10 cellular contexts compared by ENCODE assay signal in the genomic region with DNA sequence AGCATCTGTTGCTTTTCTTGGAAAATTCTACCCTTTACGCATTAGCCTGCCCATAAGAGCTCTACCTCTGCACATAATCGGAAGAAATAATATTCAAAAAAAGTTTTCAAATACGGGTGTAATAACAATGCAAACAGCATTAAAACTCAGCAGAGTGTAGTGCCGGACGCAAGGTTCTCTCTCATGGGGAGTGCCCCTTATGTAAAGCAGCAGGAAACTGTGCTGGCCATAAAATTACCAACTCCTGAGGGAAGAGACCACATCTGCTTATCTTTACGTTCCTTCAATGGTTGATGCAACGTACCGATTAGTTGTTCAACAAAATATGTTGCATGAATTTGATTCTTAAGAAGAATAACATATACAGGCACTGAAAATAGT.
DNase-seq lines count a peak whose midpoint lies in the region; ATAC-seq, FAIRE-seq and TF ChIP-seq lines count a peak whose summit lies in the region.
"Had no signal": no experiment of that assay in that cellular context is flagged by ENCODE, and none has a peak within 500 bp of the region (broad histone marks: within the 10 kb centered on the region; RNA-seq: fewer than 3 reads in every experiment).

No MANE protein-coding gene starts in this region.

- H3K4me3 ChIP-seq in HepG2 (replicated peaks in 1 of 3; ENCODE audit: insufficient read depth in 1 of 3, low read depth in 2 of 3, low read length in 3 of 3), result no peak overlapping the region

- peaks cover 15 to 28% of the 10 kb centered on the region in 2 donors for H3K27me3 Mint-ChIP-seq in natural killer cell treated with Interleukin-12 subunit alpha and Interleukin-12 subunit beta and Interleukin-15 and Interleukin-18, amount 100 ng/mL, for 72 hours
- H3K27me3 Mint-ChIP-seq in natural killer cell (ENCODE audit: low read depth in 2 of 2) (peaks cover 31 to 39% of the 10 kb centered on the region in 2 donors), T-helper 17 cell (peaks cover 57% of the 10 kb centered on the region)
- peaks cover 31% of the 10 kb centered on the region for H3K27me3 Mint-ChIP-seq in activated CD8-positive, alpha-beta T cell treated with anti-CD3 and anti-CD28 coated beads, Interleukin-2, amount 10 ng/mL, durations not matched to agents 7 days and 5 days (ENCODE audit: low read depth)

- no peak overlapping the region for H3K9ac ChIP-seq in HepG2 (ENCODE audit: insufficient read depth, low read depth, low read length)

- H3K79me2 ChIP-seq in HepG2 (ENCODE audit: insufficient read depth, low read length), result no peaks in the 10 kb centered on the region

- H3K4me2 ChIP-seq in HepG2 (ENCODE audit: low read depth, low read length), result no peak overlapping the region

- DNase-seq in natural killer cell treated with Interleukin-12 subunit alpha and Interleukin-12 subunit beta and Interleukin-15 and Interleukin-18, amount 100 ng/mL, for 72 hours (ENCODE audit: low spot score), result no peak
- DNase-seq in natural killer cell (no peak), T-helper 17 cell (no peak), NCI-H82 treated with DMSO at 0.1 percent for 48 hours (lab: John Stamatoyannopoulos, UW; ENCODE audit: unreplicated experiment) (no peak), nucleus accumbens (lab: John Stamatoyannopoulos, UW) (no peak), HepG2 (ENCODE audit: low spot score) (no peak)
- DNase-seq in activated CD8-positive, alpha-beta T cell treated with anti-CD3 and anti-CD28 coated beads, Interleukin-2, amount 10 ng/mL, durations not matched to agents 7 days and 5 days, result no peak
- DNase-seq: activated T-cell treated with anti-CD3 and anti-CD28 coated beads, Interleukin-2, amount 50 U/mL, for 72 hours had no signal

- no peak overlapping the region for H3K27ac Mint-ChIP-seq in natural killer cell treated with Interleukin-12 subunit alpha and Interleukin-12 subunit beta and Interleukin-15 and Interleukin-18, amount 100 ng/mL, for 72 hours
- no peak overlapping the region for H3K27ac Mint-ChIP-seq in natural killer cell
- no peak overlapping the region for H3K27ac Mint-ChIP-seq in T-helper 17 cell
- no peak overlapping the region for H3K27ac Mint-ChIP-seq in activated CD8-positive, alpha-beta T cell treated with anti-CD3 and anti-CD28 coated beads, Interleukin-2, amount 10 ng/mL, durations not matched to agents 7 days and 5 days
- H3K27ac Mint-ChIP-seq: activated T-cell treated with anti-CD3 and anti-CD28 coated beads, Interleukin-2, amount 50 U/mL, for 72 hours had no signal

- peaks cover 0 to 10% of the 10 kb centered on the region in 2 experiments; a peak in 1 of 5 replicates for H3K27me3 ChIP-seq in HepG2 (ENCODE audit: control insufficient read depth in 1 of 2, insufficient read depth in 2 of 2, low read length in 2 of 2)

- peaks cover 0 to 11% of the 10 kb centered on the region in 2 donors for H3K4me1 Mint-ChIP-seq in natural killer cell treated with Interleukin-12 subunit alpha and Interleukin-12 subunit beta and Interleukin-15 and Interleukin-18, amount 100 ng/mL, for 72 hours (ENCODE audit: low read depth in 2 of 2)
- H3K4me1 Mint-ChIP-seq in natural killer cell (peaks cover 10 to 13% of the 10 kb centered on the region in 2 donors), T-helper 17 cell (peaks cover 6% of the 10 kb centered on the region)
- H3K4me1 Mint-ChIP-seq in activated CD8-positive, alpha-beta T cell treated with anti-CD3 and anti-CD28 coated beads, Interleukin-2, amount 10 ng/mL, durations not matched to agents 7 days and 5 days (ENCODE audit: low read depth), result peaks cover 7% of the 10 kb centered on the region

- no peaks in the 10 kb centered on the region for H3K4me1 ChIP-seq in HepG2 (ENCODE audit: insufficient read depth, low read length)

- no peak for TF ChIP-seq CTCF in natural killer cell (IDR thresholded peaks at IDR 0.05)
- TF ChIP-seq CTCF in HepG2 (CRISPR knock-in tag; IDR thresholded peaks at IDR 0.05), result no peak

- TF ChIP-seq EP300 in HepG2 (IDR thresholded peaks at IDR 0.05; ENCODE audit: low read depth in 2 of 2, low read length in 2 of 2) (no peak), HepG2 (CRISPR knock-in tag; IDR thresholded peaks at IDR 0.05; ENCODE audit: borderline replicate concordance) (no peak)

- no peak for TF ChIP-seq RAD21 in HepG2 (CRISPR knock-in tag; IDR thresholded peaks at IDR 0.05)

- no peaks in the 10 kb centered on the region for H4K20me1 ChIP-seq in HepG2 (ENCODE audit: insufficient read depth, low read length)

- in situ Hi-C loops in HepG2 (cut with HindIII; ENCODE audit: extremely low pct_ligation_motif_present, low pct_unique_long_range_greater_than_20kb), result loop anchor here (10.0 to 25.0 kb wide), 2 partner anchors 214 to 632 kb away; partner anchors contain the start of gene PLXNC1

- no peak overlapping the region for H2AFZ ChIP-seq in HepG2 (ENCODE audit: low read length)

- no peak for FAIRE-seq in HepG2 (lab: Jason Lieb, UNC)
- FAIRE-seq: RCC 7860 had no signal

- whole genome bisulfite sequencing in HepG2 (ENCODE audit: low lambda C conversion rate), result 60% methylated on average over 8 of the region's 8 CpGs

- BruUV-seq in HepG2 (replicated peaks; lab: Mats Ljungman, UMichigan), result no TSS peak

- intact Hi-C loops in natural killer cell (cut with micrococcal nuclease), result no loop called here
- intact Hi-C loops in HepG2 (cut with micrococcal nuclease; ENCODE audit: unreplicated experiment), result no loop called here

- ATAC-seq in natural killer cell treated with Interleukin-12 subunit alpha and Interleukin-12 subunit beta and Interleukin-15 and Interleukin-18, amount 100 ng/mL, for 72 hours, result peak; percentile 64 to 79
- ATAC-seq in natural killer cell (no peak), HG02973 (IDR thresholded peaks at IDR 0.05; ENCODE audit: unreplicated experiment) (peak; percentile 82), T-helper 17 cell (peak; percentile 56), HepG2 (no peak)
- ATAC-seq in activated CD8-positive, alpha-beta T cell treated with anti-CD3 and anti-CD28 coated beads, Interleukin-2, amount 10 ng/mL, durations not matched to agents 7 days and 5 days, result no peak
- ATAC-seq: activated T-cell treated with anti-CD3 and anti-CD28 coated beads, Interleukin-2, amount 50 U/mL, for 72 hours had no signal

- no peaks in the 10 kb centered on the region for H3K36me3 ChIP-seq in HepG2 (replicated peaks in 1 of 2; ENCODE audit: control insufficient read depth in 1 of 2, insufficient read depth in 2 of 2, low read length in 2 of 2)

- H3K4me3 Mint-ChIP-seq in natural killer cell treated with Interleukin-12 subunit alpha and Interleukin-12 subunit beta and Interleukin-15 and Interleukin-18, amount 100 ng/mL, for 72 hours, result no peak overlapping the region
- H3K4me3 Mint-ChIP-seq in natural killer cell, result no peak overlapping the region
- peak overlapping the region; percentile 49 for H3K4me3 Mint-ChIP-seq in T-helper 17 cell
- H3K4me3 Mint-ChIP-seq in activated CD8-positive, alpha-beta T cell treated with anti-CD3 and anti-CD28 coated beads, Interleukin-2, amount 10 ng/mL, durations not matched to agents 7 days and 5 days, result no peak overlapping the region
- H3K4me3 Mint-ChIP-seq: activated T-cell treated with anti-CD3 and anti-CD28 coated beads, Interleukin-2, amount 50 U/mL, for 72 hours had no signal

- no peak for TF ChIP-seq POLR2A in HepG2 (IDR thresholded peaks at IDR 0.05; ENCODE audit: insufficient read depth in 1 of 2, low read depth in 2 of 2, low read length in 2 of 2)

- no peaks in the 10 kb centered on the region for H3K9me3 Mint-ChIP-seq in natural killer cell treated with Interleukin-12 subunit alpha and Interleukin-12 subunit beta and Interleukin-15 and Interleukin-18, amount 100 ng/mL, for 72 hours
- H3K9me3 Mint-ChIP-seq in natural killer cell, result no peaks in the 10 kb centered on the region
- no peaks in the 10 kb centered on the region for H3K9me3 Mint-ChIP-seq in activated CD8-positive, alpha-beta T cell treated with anti-CD3 and anti-CD28 coated beads, Interleukin-2, amount 10 ng/mL, durations not matched to agents 7 days and 5 days (ENCODE audit: insufficient read depth)
- H3K9me3 Mint-ChIP-seq: activated T-cell treated with anti-CD3 and anti-CD28 coated beads, Interleukin-2, amount 50 U/mL, for 72 hours had no signal

- no peak overlapping the region for H3K27ac ChIP-seq in HepG2 (ENCODE audit: extremely low read length, insufficient read depth, low read length)

- H3K9me3 ChIP-seq in T-helper 17 cell (ENCODE audit: control insufficient read depth, low read length, poor library complexity, severe bottlenecking) (no peaks in the 10 kb centered on the region), HepG2 (ENCODE audit: low read length) (no peaks in the 10 kb centered on the region)

- CTCF ChIA-PET in HepG2 (lab: Yijun Ruan, JAX; ENCODE audit: low intra/inter-chr PET ratio, low total read pairs), result no interaction called here
- CTCF ChIA-PET in activated CD8-positive, alpha-beta T cell treated with anti-CD3 and anti-CD28 coated beads, Interleukin-2, amount 10 ng/mL, durations not matched to agents 7 days and 5 days (lab: Charles Lee), result no interaction called here

- no peaks in the 10 kb centered on the region for H3K36me3 Mint-ChIP-seq in natural killer cell treated with Interleukin-12 subunit alpha and Interleukin-12 subunit beta and Interleukin-15 and Interleukin-18, amount 100 ng/mL, for 72 hours
- H3K36me3 Mint-ChIP-seq in natural killer cell (no peaks in the 10 kb centered on the region), T-helper 17 cell (ENCODE audit: low read depth) (no peaks in the 10 kb centered on the region)
- H3K36me3 Mint-ChIP-seq in activated CD8-positive, alpha-beta T cell treated with anti-CD3 and anti-CD28 coated beads, Interleukin-2, amount 10 ng/mL, durations not matched to agents 7 days and 5 days (ENCODE audit: low read depth), result no peaks in the 10 kb centered on the region

- POLR2A ChIA-PET in HepG2 (lab: Yijun Ruan, JAX), result no interaction called here
- POLR2A ChIA-PET in activated CD8-positive, alpha-beta T cell treated with anti-CD3 and anti-CD28 coated beads, Interleukin-2, amount 10 ng/mL, durations not matched to agents 7 days and 5 days (lab: Charles Lee), result no interaction called here

TF ChIP-seq in HepG2, 621 proteins besides CTCF, POLR2A, EP300 and RAD21 (continues in another document):
- TF ChIP-seq ZUFSP (CRISPR knock-in tag; IDR thresholded peaks at IDR 0.05; ENCODE audit: borderline replicate concordance), result no peak
- TF ChIP-seq KDM5A (IDR thresholded peaks at IDR 0.05; ENCODE audit: borderline replicate concordance, low read length), result no peak
- no peak for TF ChIP-seq NONO (IDR thresholded peaks at IDR 0.05)
- no peak for TF ChIP-seq NONO (CRISPR knock-in tag; conservative IDR thresholded peaks at IDR 0.05)

Comparison
In these comparisons a context has a peak if more than half of its experiments do, and no peak if none do; other contexts are left out.
1. ATAC-seq: peak in natural killer cell treated with Interleukin-12 subunit alpha and Interleukin-12 subunit beta and Interleukin-15 and Interleukin-18, amount 100 ng/mL, for 72 hours (2 of 2), HG02973 (single experiment) and T-helper 17 cell (single experiment); none in natural killer cell (0 of 3), HepG2 (single experiment) and activated CD8-positive, alpha-beta T cell treated with anti-CD3 and anti-CD28 coated beads, Interleukin-2, amount 10 ng/mL, durations not matched to agents 7 days and 5 days (single experiment).